Comparison of ENCODE assay signal across 21 cellular contexts in the genomic region with DNA sequence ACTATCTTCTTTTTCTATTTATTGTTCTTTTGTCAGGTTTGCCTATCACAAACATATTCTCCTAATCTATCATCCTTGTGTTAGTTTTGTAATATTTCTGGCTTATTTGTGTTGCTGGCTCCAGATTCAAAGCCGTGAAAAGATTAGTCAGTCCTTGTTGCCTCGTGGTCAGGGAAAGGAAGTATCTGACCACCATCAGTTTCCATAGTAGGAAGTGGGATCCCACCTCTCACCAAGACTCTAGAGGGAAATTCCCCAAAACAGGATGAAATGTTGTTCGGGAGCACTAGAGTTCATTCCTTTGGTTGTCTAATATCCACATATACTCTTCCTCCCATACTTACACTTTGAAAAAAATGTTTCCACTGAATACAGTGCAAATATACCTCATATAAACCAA.
DNase-seq lines count a peak whose midpoint lies in the region; ATAC-seq and TF ChIP-seq lines count a peak whose summit lies in the region.
"Had no signal": no experiment of that assay in that cellular context is flagged by ENCODE, and none has a peak within 500 bp of the region (broad histone marks: within the 10 kb centered on the region; RNA-seq: fewer than 3 reads in every experiment).

No MANE protein-coding gene starts in this region.

- H3K36me3 ChIP-seq in stomach = no peaks in the 10 kb centered on the region
- H3K36me3 ChIP-seq in heart left ventricle = no peaks in the 10 kb centered on the region
- H3K36me3 ChIP-seq: BLaER1 treated with 17β-estradiol and CSF1 and Interleukin-3, amounts not matched to agents 10 nM and 100 nM had no signal

- TF ChIP-seq CTCF in stomach (IDR thresholded peaks at IDR 0.05) (no peak), heart left ventricle (IDR thresholded peaks at IDR 0.05) (no peak)

- peak overlapping the region; percentile 49 for H3K27ac Mint-ChIP-seq in activated CD4-positive, alpha-beta T cell treated with anti-CD3 and anti-CD28 coated beads, Interleukin-2, amount 10 ng/mL, durations not matched to agents 24 days and 14 days
- peak overlapping the region; percentile 70 for H3K27ac Mint-ChIP-seq in stimulated activated naive CD8-positive, alpha-beta T cell treated with anti-CD3 and anti-CD28 coated beads, Interleukin-15, Interleukin-2, amounts not matched to agents 100 ng/mL and 50 ng/mL, for 24 hours
- peak overlapping the region; percentile 31 for H3K27ac Mint-ChIP-seq in activated naive CD8-positive, alpha-beta T cell treated with anti-CD3 and anti-CD28 coated beads for 36 hours
- no peak overlapping the region for H3K27ac Mint-ChIP-seq in stimulated activated naive CD8-positive, alpha-beta T cell treated with anti-CD3 and anti-CD28 coated beads, Interleukin-15, amount 100 ng/mL, for 72 hours
- H3K27ac Mint-ChIP-seq: CD4-positive, alpha-beta T cell had no signal

- H3K4me3 Mint-ChIP-seq in activated CD4-positive, alpha-beta T cell treated with anti-CD3 and anti-CD28 coated beads, Interleukin-2, amount 10 ng/mL, durations not matched to agents 24 days and 14 days = peak overlapping the region; percentile 33
- H3K4me3 Mint-ChIP-seq in stimulated activated naive CD8-positive, alpha-beta T cell treated with anti-CD3 and anti-CD28 coated beads, Interleukin-15, Interleukin-2, amounts not matched to agents 100 ng/mL and 50 ng/mL, for 24 hours = peak overlapping the region; percentile 60
- H3K4me3 Mint-ChIP-seq in activated naive CD8-positive, alpha-beta T cell treated with anti-CD3 and anti-CD28 coated beads for 36 hours = no peak overlapping the region
- peak overlapping the region; percentile 33 to 63 for H3K4me3 Mint-ChIP-seq in stimulated activated naive CD8-positive, alpha-beta T cell treated with anti-CD3 and anti-CD28 coated beads, Interleukin-15, amount 100 ng/mL, for 72 hours
- H3K4me3 Mint-ChIP-seq: CD4-positive, alpha-beta T cell had no signal

- peaks cover 14% of the 10 kb centered on the region for H3K4me1 Mint-ChIP-seq in activated CD4-positive, alpha-beta T cell treated with anti-CD3 and anti-CD28 coated beads, Interleukin-2, amount 10 ng/mL, durations not matched to agents 24 days and 14 days
- peaks cover 17% of the 10 kb centered on the region for H3K4me1 Mint-ChIP-seq in stimulated activated naive CD8-positive, alpha-beta T cell treated with anti-CD3 and anti-CD28 coated beads, Interleukin-15, Interleukin-2, amounts not matched to agents 100 ng/mL and 50 ng/mL, for 24 hours (ENCODE audit: low read depth)
- H3K4me1 Mint-ChIP-seq in activated naive CD8-positive, alpha-beta T cell treated with anti-CD3 and anti-CD28 coated beads for 36 hours = peaks cover 6% of the 10 kb centered on the region
- peaks cover 18% of the 10 kb centered on the region for H3K4me1 Mint-ChIP-seq in stimulated activated naive CD8-positive, alpha-beta T cell treated with anti-CD3 and anti-CD28 coated beads, Interleukin-15, amount 100 ng/mL, for 72 hours

- no peaks in the 10 kb centered on the region for H3K27me3 Mint-ChIP-seq in activated CD4-positive, alpha-beta T cell treated with anti-CD3 and anti-CD28 coated beads, Interleukin-2, amount 10 ng/mL, durations not matched to agents 24 days and 14 days
- H3K27me3 Mint-ChIP-seq in stimulated activated naive CD8-positive, alpha-beta T cell treated with anti-CD3 and anti-CD28 coated beads, Interleukin-15, Interleukin-2, amounts not matched to agents 100 ng/mL and 50 ng/mL, for 24 hours = no peaks in the 10 kb centered on the region
- H3K27me3 Mint-ChIP-seq in activated naive CD8-positive, alpha-beta T cell treated with anti-CD3 and anti-CD28 coated beads for 36 hours = no peaks in the 10 kb centered on the region
- no peaks in the 10 kb centered on the region for H3K27me3 Mint-ChIP-seq in stimulated activated naive CD8-positive, alpha-beta T cell treated with anti-CD3 and anti-CD28 coated beads, Interleukin-15, amount 100 ng/mL, for 72 hours
- H3K27me3 Mint-ChIP-seq: CD4-positive, alpha-beta T cell had no signal

- peaks cover 3% of the 10 kb centered on the region for H3K9me3 Mint-ChIP-seq in activated CD4-positive, alpha-beta T cell treated with anti-CD3 and anti-CD28 coated beads, Interleukin-2, amount 10 ng/mL, durations not matched to agents 24 days and 14 days
- no peaks in the 10 kb centered on the region for H3K9me3 Mint-ChIP-seq in stimulated activated naive CD8-positive, alpha-beta T cell treated with anti-CD3 and anti-CD28 coated beads, Interleukin-15, Interleukin-2, amounts not matched to agents 100 ng/mL and 50 ng/mL, for 24 hours
- H3K9me3 Mint-ChIP-seq in activated naive CD8-positive, alpha-beta T cell treated with anti-CD3 and anti-CD28 coated beads for 36 hours = no peaks in the 10 kb centered on the region
- no peaks in the 10 kb centered on the region for H3K9me3 Mint-ChIP-seq in stimulated activated naive CD8-positive, alpha-beta T cell treated with anti-CD3 and anti-CD28 coated beads, Interleukin-15, amount 100 ng/mL, for 72 hours
- H3K9me3 Mint-ChIP-seq: CD4-positive, alpha-beta T cell had no signal

- no peaks in the 10 kb centered on the region for H3K9me3 ChIP-seq in stomach
- H3K9me3 ChIP-seq in heart left ventricle = no peaks in the 10 kb centered on the region
- H3K9me3 ChIP-seq: BLaER1 treated with 17β-estradiol and CSF1 and Interleukin-3, amounts not matched to agents 10 nM and 100 nM had no signal

- no peak for TF ChIP-seq EP300 in stomach (IDR thresholded peaks at IDR 0.05)

- WGBS in stomach, 5 donors = 32 to 59% (median 51%) methylated on average over 3 of the region's 3 CpGs
- 47 to 61% (median 54%) methylated on average over 3 of the region's 3 CpGs for WGBS in heart left ventricle, 4 donors

- no peak for ATAC-seq in stimulated activated naive CD8-positive, alpha-beta T cell treated with anti-CD3 and anti-CD28 coated beads, Interleukin-15, Interleukin-2, amounts not matched to agents 100 U/mL and 50 U/mL, for 24 hours
- ATAC-seq in stimulated activated naive CD8-positive, alpha-beta T cell treated with anti-CD3 and anti-CD28 coated beads, Interleukin-15, amount 100 ng/mL, for 72 hours = peak; percentile 45
- no peak for ATAC-seq in heart left ventricle
- ATAC-seq: HCT116 had no signal

- H3K27ac ChIP-seq in stomach = no peak overlapping the region
- no peak overlapping the region for H3K27ac ChIP-seq in heart left ventricle
- H3K27ac ChIP-seq: BLaER1 treated with 17β-estradiol and CSF1 and Interleukin-3, amounts not matched to agents 10 nM and 100 nM; HL-60; RWPE1 had no signal

- no peak for DNase-seq in activated CD4-positive, alpha-beta T cell treated with anti-CD3 and anti-CD28 coated beads, Interleukin-2, amount 10 ng/mL, durations not matched to agents 24 days and 14 days
- DNase-seq in activated CD4-positive, alpha-beta T cell treated with anti-CD3 and anti-CD28 coated beads, Interleukin-2, amount 50 U/mL, for 4 hours = no peak
- no peak for DNase-seq in stimulated activated naive CD8-positive, alpha-beta T cell treated with anti-CD3 and anti-CD28 coated beads, Interleukin-15, Interleukin-2, amounts not matched to agents 100 U/mL and 50 U/mL, for 24 hours
- no peak for DNase-seq in activated naive CD8-positive, alpha-beta T cell treated with anti-CD3 and anti-CD28 coated beads for 36 hours
- DNase-seq in stimulated activated naive CD8-positive, alpha-beta T cell treated with anti-CD3 and anti-CD28 coated beads, Interleukin-15, amount 100 ng/mL, for 72 hours = no peak
- DNase-seq in stomach = no peak
- no peak for DNase-seq in heart left ventricle
- DNase-seq: AML-193; CD4-positive, alpha-beta T cell; NCI-H1048; NCI-H1417; NCI-H1694; NCI-H2029 treated with DMSO at 0.1 percent for 48 hours; NCI-H446 treated with DMSO at 0.1 percent for 48 hours; NCI-H526; SHP77 had no signal

- H3K4me1 ChIP-seq in stomach (no peaks in the 10 kb centered on the region), heart left ventricle (no peaks in the 10 kb centered on the region)

- H3K27me3 ChIP-seq in stomach (no peaks in the 10 kb centered on the region), heart left ventricle (peaks cover 0 to 10% (median 0%) of the 10 kb centered on the region in 9 donors)

- H3K4me3 ChIP-seq in stomach = no peak overlapping the region
- no peak overlapping the region for H3K4me3 ChIP-seq in heart left ventricle
- H3K4me3 ChIP-seq: BLaER1 treated with 17β-estradiol and CSF1 and Interleukin-3, amounts not matched to agents 10 nM and 100 nM had no signal

- TF ChIP-seq POLR2A in stomach (IDR thresholded peaks at IDR 0.05) = no peak
- TF ChIP-seq POLR2A in heart left ventricle (IDR thresholded peaks at IDR 0.05) = no peak

- peaks cover 2% of the 10 kb centered on the region for H3K36me3 Mint-ChIP-seq in activated CD4-positive, alpha-beta T cell treated with anti-CD3 and anti-CD28 coated beads, Interleukin-2, amount 10 ng/mL, durations not matched to agents 24 days and 14 days (ENCODE audit: low read depth)
- H3K36me3 Mint-ChIP-seq in stimulated activated naive CD8-positive, alpha-beta T cell treated with anti-CD3 and anti-CD28 coated beads, Interleukin-15, Interleukin-2, amounts not matched to agents 100 ng/mL and 50 ng/mL, for 24 hours (ENCODE audit: low read depth) = no peaks in the 10 kb centered on the region
- no peaks in the 10 kb centered on the region for H3K36me3 Mint-ChIP-seq in activated naive CD8-positive, alpha-beta T cell treated with anti-CD3 and anti-CD28 coated beads for 36 hours

- intact Hi-C loops in activated CD4-positive, alpha-beta T cell treated with anti-CD3 and anti-CD28 coated beads, Interleukin-2, amount 10 ng/mL, durations not matched to agents 24 days and 14 days (cut with micrococcal nuclease) = loop anchor here (5.0 kb wide), 1 partner anchor 100 kb away; no protein-coding TSS in a partner anchor
- intact Hi-C loops in stomach (cut with DNase I; ENCODE audit: low total_unique reads) (no loop called here), heart left ventricle (cut with DNase I) (no loop called here)

Comparison
In these comparisons a context has a peak if more than half of its experiments do, and no peak if none do; other contexts are left out.
1. H3K27ac Mint-ChIP-seq: peak in activated CD4-positive, alpha-beta T cell treated with anti-CD3 and anti-CD28 coated beads, Interleukin-2, amount 10 ng/mL, durations not matched to agents 24 days and 14 days (single experiment), stimulated activated naive CD8-positive, alpha-beta T cell treated with anti-CD3 and anti-CD28 coated beads, Interleukin-15, Interleukin-2, amounts not matched to agents 100 ng/mL and 50 ng/mL, for 24 hours (single experiment) and activated naive CD8-positive, alpha-beta T cell treated with anti-CD3 and anti-CD28 coated beads for 36 hours (single experiment); none in stimulated activated naive CD8-positive, alpha-beta T cell treated with anti-CD3 and anti-CD28 coated beads, Interleukin-15, amount 100 ng/mL, for 72 hours (0 of 2).